ENCODE assay signal across 8 cellular contexts in genomic region chr15:42273099-42273899, GRCh38. TPM values are rescaled to one million over a fixed set of nuclear protein-coding genes. Genes with fewer than 3 reads are reported as not detected.
A peak's percentile ranks its signal among the peaks of the same experiment; 100 is the strongest.
DNase-seq lines count a peak whose midpoint lies in the region; TF ChIP-seq lines count a peak whose summit lies in the region.

GANC (plus strand) TSS chr15:42273201; CDS start chr15:42274482, 1,281 bp downstream.
A gene with protein sequence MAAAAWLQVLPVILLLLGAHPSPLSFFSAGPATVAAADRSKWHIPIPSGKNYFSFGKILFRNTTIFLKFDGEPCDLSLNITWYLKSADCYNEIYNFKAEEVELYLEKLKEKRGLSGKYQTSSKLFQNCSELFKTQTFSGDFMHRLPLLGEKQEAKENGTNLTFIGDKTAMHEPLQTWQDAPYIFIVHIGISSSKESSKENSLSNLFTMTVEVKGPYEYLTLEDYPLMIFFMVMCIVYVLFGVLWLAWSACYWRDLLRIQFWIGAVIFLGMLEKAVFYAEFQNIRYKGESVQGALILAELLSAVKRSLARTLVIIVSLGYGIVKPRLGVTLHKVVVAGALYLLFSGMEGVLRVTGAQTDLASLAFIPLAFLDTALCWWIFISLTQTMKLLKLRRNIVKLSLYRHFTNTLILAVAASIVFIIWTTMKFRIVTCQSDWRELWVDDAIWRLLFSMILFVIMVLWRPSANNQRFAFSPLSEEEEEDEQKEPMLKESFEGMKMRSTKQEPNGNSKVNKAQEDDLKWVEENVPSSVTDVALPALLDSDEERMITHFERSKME (minus strand): TSS chr15:42273433. CDS start chr15:42273398, 35 bp downstream.

- H2AFZ ChIP-seq in neuron (ENCODE audit: low read depth, low read length), result peak within 1 kb of the TSS; percentile 27

- peak within 1 kb of the TSS; percentile 84 for H3K4me3 ChIP-seq in neuron (ENCODE audit: low read length)
- peak within 1 kb of the TSS; percentile 86 to 99 (median 97) for H3K4me3 ChIP-seq in subcutaneous abdominal adipose tissue (ENCODE audit: low read depth in 1 of 5, low read length in 5 of 5)

- peak; percentile 88 for DNase-seq in GF-D8 (lab: John Stamatoyannopoulos, UW)
- DNase-seq in HEK293T (ENCODE audit: extremely low spot score), result peak; percentile 82
- DNase-seq in MV-4-11 (lab: John Stamatoyannopoulos, UW), result peak; percentile 98
- peak; percentile 98 for DNase-seq in SK-MEL-5 (ENCODE audit: low read depth, low spot score)
- DNase-seq in activated naive CD4-positive, alpha-beta T cell treated with Interleukin-2 at 50 U/mL for 16 hours, result peak; percentile 97
- DNase-seq in foreskin melanocyte, result peak; percentile 98

- H3K4me1 ChIP-seq in neuron (ENCODE audit: insufficient read depth, low read length), result peaks cover 28% of the 10 kb centered on the region
- peaks cover 2 to 55% (median 51%) of the 10 kb centered on the region in 5 donors for H3K4me1 ChIP-seq in subcutaneous abdominal adipose tissue (ENCODE audit: control insufficient read depth in 5 of 5, insufficient read depth in 5 of 5, low read length in 5 of 5)

- H3K27ac ChIP-seq in subcutaneous abdominal adipose tissue (ENCODE audit: low read depth, low read length), result peak within 1 kb of the TSS; percentile 100

- no peaks in the 10 kb centered on the region for H3K27me3 ChIP-seq in neuron (ENCODE audit: insufficient read depth, low read length)
- H3K27me3 ChIP-seq in subcutaneous abdominal adipose tissue (ENCODE audit: control insufficient read depth in 5 of 5, insufficient read depth in 4 of 5, low read length in 5 of 5), result no peaks in the 10 kb centered on the region

- CTCF ChIA-PET in HEK293T (lab: Yijun Ruan, JAX), result no interaction called here

- POLR2A ChIA-PET in HEK293T (lab: Yijun Ruan, JAX), result interaction anchor here (0.5 to 2.2 kb wide), 17 partner anchors 9 to 275 kb away, joined by 3 to 20 read pairs (median 3); partner anchors contain the start of gene VPS39

- in situ Hi-C loops in SK-MEL-5 (cut with HindIII; ENCODE audit: low pct_unique_long_range_greater_than_20kb, low sequenced_read_pairs), result loop anchor here (25.0 kb wide), 1 partner anchor 189 kb away; no protein-coding TSS in a partner anchor

- peaks cover 6% of the 10 kb centered on the region for H3K36me3 ChIP-seq in neuron (ENCODE audit: insufficient read depth, low read length)
- peaks cover 0 to 6% (median under 1%) of the 10 kb centered on the region in 5 donors for H3K36me3 ChIP-seq in subcutaneous abdominal adipose tissue (ENCODE audit: control insufficient read depth in 5 of 5, insufficient read depth in 5 of 5, low read length in 5 of 5)

- peak within 1 kb of the TSS; percentile 91 to 97 (median 95) for H3K9ac ChIP-seq in subcutaneous abdominal adipose tissue (ENCODE audit: low read length in 5 of 5)

- H3K9me3 ChIP-seq in neuron (ENCODE audit: low read length) (no peaks in the 10 kb centered on the region), subcutaneous abdominal adipose tissue (ENCODE audit: control insufficient read depth in 5 of 5, low read length in 5 of 5) (no peaks in the 10 kb centered on the region)

TF ChIP-seq in HEK293T, 16 proteins besides CTCF, POLR2A, EP300 and RAD21:
- TF ChIP-seq, protein P1, sequence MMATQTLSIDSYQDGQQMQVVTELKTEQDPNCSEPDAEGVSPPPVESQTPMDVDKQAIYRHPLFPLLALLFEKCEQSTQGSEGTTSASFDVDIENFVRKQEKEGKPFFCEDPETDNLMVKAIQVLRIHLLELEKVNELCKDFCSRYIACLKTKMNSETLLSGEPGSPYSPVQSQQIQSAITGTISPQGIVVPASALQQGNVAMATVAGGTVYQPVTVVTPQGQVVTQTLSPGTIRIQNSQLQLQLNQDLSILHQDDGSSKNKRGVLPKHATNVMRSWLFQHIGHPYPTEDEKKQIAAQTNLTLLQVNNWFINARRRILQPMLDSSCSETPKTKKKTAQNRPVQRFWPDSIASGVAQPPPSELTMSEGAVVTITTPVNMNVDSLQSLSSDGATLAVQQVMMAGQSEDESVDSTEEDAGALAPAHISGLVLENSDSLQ (IDR thresholded peaks at IDR 0.05), result peak; percentile 59
- 0 out of 2 replicates have a peak, but pooled peaks have one; percentile 18 for TF ChIP-seq NFRKB (IDR thresholded peaks at IDR 0.05)
- no peak for TF ChIP-seq CTBP1 (IDR thresholded peaks at IDR 0.05; ENCODE audit: borderline replicate concordance)
- peak; percentile 67 for TF ChIP-seq L3MBTL2 (conservative IDR thresholded peaks at IDR 0.05)
- no peak for TF ChIP-seq BHLHE40 (IDR thresholded peaks at IDR 0.05; ENCODE audit: borderline replicate concordance)
- peak; percentile 75 for TF ChIP-seq ELF4 (IDR thresholded peaks at IDR 0.05)

RNA-seq across cellular contexts. Expression of gene GANC, which starts in this region (rescaled TPM):
- 19.3 and 19.5 TPM in 2 replicates for total RNA-seq in SK-MEL-5 (2014; rRNA removed; shearing (Covaris generic))
- polyA plus RNA-seq in SK-MEL-5 (2015; cell fraction: cytosol; rRNA removed), result 13.6 and 22.1 TPM in 2 replicates
- 44.3 and 68.1 TPM in 2 replicates for polyA plus RNA-seq in SK-MEL-5 (2015; cell fraction: nucleus; rRNA removed)

RNA-seq across cellular contexts. Expression of the second gene that starts in this region (rescaled TPM):
- 80.2 and 83.2 TPM in 2 replicates for total RNA-seq in SK-MEL-5 (2014; rRNA removed; shearing (Covaris generic))
- 40.5 and 58.6 TPM in 2 replicates for polyA plus RNA-seq in SK-MEL-5 (2015; cell fraction: cytosol; rRNA removed)
- 77.7 and 100 TPM in 2 replicates for polyA plus RNA-seq in SK-MEL-5 (2015; cell fraction: nucleus; rRNA removed)

Comparison
In these comparisons a context has a peak if more than half of its experiments do, and no peak if none do; other contexts are left out.
1. Peak in every context shown above with its lines: DNase-seq, H3K4me3 ChIP-seq and H3K27ac ChIP-seq.